1 cellular context compared by ENCODE assay signal in the genomic region with DNA sequence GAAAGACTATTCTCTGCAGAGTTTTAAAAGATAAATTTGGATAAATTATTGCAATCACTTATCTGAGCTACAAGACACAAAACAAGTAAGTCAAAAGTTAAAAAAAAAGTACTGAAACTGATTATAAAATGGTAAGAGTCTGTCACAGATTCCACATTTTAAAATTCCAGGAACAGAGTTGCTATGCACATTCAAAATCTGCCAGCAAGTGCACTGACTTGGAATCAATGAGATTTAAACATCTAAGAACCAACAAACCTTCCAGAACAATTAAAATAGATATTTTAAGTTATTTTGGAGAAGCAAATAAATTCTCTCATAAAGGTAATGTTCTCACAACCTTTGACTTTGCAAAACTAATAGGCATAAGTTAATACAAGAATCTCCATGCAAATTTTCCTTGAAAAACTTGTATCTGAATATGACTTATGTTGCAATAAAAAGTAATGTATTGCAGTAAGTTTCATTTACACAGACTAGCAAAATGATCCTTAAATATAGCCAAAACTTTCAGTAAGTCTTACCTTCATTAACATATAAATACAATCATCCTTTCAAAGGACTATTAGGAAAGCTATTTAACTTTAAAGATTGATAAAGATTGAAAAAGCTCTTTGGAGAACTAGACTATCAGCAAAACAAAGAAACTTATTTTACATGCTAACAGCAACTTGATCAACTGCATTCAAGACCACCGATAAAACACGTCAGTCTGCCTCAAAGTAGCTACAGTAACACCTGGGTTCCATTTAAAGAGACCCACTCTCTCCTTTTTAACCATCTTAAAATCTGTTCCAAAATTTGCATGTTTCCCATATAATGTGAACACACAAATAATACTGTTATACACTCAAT.
TF ChIP-seq lines count a peak whose summit lies in the region.

No MANE protein-coding gene starts in this region.

TF ChIP-seq in K562, 482 proteins besides CTCF, POLR2A, EP300 and RAD21:
- TF ChIP-seq, protein P1, sequence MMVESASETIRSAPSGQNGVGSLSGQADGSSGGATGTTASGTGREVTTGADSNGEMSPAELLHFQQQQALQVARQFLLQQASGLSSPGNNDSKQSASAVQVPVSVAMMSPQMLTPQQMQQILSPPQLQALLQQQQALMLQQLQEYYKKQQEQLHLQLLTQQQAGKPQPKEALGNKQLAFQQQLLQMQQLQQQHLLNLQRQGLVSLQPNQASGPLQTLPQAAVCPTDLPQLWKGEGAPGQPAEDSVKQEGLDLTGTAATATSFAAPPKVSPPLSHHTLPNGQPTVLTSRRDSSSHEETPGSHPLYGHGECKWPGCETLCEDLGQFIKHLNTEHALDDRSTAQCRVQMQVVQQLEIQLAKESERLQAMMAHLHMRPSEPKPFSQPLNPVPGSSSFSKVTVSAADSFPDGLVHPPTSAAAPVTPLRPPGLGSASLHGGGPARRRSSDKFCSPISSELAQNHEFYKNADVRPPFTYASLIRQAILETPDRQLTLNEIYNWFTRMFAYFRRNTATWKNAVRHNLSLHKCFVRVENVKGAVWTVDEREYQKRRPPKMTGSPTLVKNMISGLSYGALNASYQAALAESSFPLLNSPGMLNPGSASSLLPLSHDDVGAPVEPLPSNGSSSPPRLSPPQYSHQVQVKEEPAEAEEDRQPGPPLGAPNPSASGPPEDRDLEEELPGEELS (CRISPR knock-in tag; IDR thresholded peaks at IDR 0.05; ENCODE audit: borderline replicate concordance): no peak
- TF ChIP-seq, protein P2, sequence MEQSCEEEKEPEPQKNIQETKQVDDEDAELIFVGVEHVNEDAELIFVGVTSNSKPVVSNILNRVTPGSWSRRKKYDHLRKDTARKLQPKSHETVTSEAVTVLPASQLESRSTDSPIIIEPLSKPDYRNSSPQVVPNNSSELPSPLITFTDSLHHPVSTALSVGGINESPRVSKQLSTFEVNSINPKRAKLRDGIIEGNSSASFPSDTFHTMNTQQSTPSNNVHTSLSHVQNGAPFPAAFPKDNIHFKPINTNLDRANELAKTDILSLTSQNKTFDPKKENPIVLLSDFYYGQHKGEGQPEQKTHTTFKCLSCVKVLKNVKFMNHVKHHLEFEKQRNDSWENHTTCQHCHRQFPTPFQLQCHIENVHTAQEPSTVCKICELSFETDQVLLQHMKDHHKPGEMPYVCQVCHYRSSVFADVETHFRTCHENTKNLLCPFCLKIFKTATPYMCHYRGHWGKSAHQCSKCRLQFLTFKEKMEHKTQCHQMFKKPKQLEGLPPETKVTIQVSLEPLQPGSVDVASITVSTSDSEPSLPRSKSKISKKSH (CRISPR knock-in tag; IDR thresholded peaks at IDR 0.05): no peak
- TF ChIP-seq NBN (IDR thresholded peaks at IDR 0.05; ENCODE audit: low read depth) (0 out of 2 replicates have a peak, but pooled peaks have one; percentile 25), SMAD4 (CRISPR knock-in tag; conservative IDR thresholded peaks at IDR 0.05) (no peak), SMAD3 (CRISPR knock-in tag; conservative IDR thresholded peaks at IDR 0.05) (no peak), GATAD2B (IDR thresholded peaks at IDR 0.05; ENCODE audit: borderline replicate concordance) (no peak), KDM5B (IDR thresholded peaks at IDR 0.05; ENCODE audit: insufficient replicate concordance, low read depth, low read length) (no peak), NFIC (IDR thresholded peaks at IDR 0.05) (no peak), ASH1L (IDR thresholded peaks at IDR 0.05; ENCODE audit: borderline replicate concordance, low read depth, partially characterized antibody) (no peak), HCFC1 (IDR thresholded peaks at IDR 0.05; ENCODE audit: low read depth, low read length) (no peak), TCF7 (IDR thresholded peaks at IDR 0.05; ENCODE audit: borderline replicate concordance) (no peak), ZNF347 (CRISPR knock-in tag; IDR thresholded peaks at IDR 0.05; ENCODE audit: low read depth) (no peak), ZNF165 (CRISPR knock-in tag; IDR thresholded peaks at IDR 0.05; ENCODE audit: borderline replicate concordance) (no peak), ZFX (CRISPR knock-in tag; IDR thresholded peaks at IDR 0.05) (no peak), NCOR1 (IDR thresholded peaks at IDR 0.05) (peak; percentile 14; the same call in 1 of the 2 replicates), CEBPG (CRISPR knock-in tag; IDR thresholded peaks at IDR 0.05) (no peak), CEBPG (tag; conservative IDR thresholded peaks at IDR 0.05 in 1 of 2, IDR thresholded peaks at IDR 0.05 in 1 of 2) (peak; percentile 40 to 64; a peak in 2 of 4 replicates), EZH2 (IDR thresholded peaks at IDR 0.05; ENCODE audit: borderline replicate concordance, low read depth, low read length) (no peak), KDM1A (IDR thresholded peaks at IDR 0.05) (no peak), CEBPB (tag; IDR thresholded peaks at IDR 0.05) (peak; percentile 67), HDAC8 (tag; IDR thresholded peaks at IDR 0.05) (no peak), RBBP5 (IDR thresholded peaks at IDR 0.05; ENCODE audit: borderline replicate concordance, insufficient read depth, low read length, poor library complexity, severe bottlenecking) (no peak), HDAC2 (IDR thresholded peaks at IDR 0.05) (no peak), FOXP1 (CRISPR knock-in tag; IDR thresholded peaks at IDR 0.05) (no peak), CBFB (CRISPR knock-in tag; IDR thresholded peaks at IDR 0.05) (no peak), ZNF780A (CRISPR knock-in tag; IDR thresholded peaks at IDR 0.05) (no peak), FOXK2 (conservative IDR thresholded peaks at IDR 0.05 in 1 of 2, IDR thresholded peaks at IDR 0.05 in 1 of 2; ENCODE audit: low read depth in 2 of 2) (no peak)
- TF ChIP-seq, protein P3, sequence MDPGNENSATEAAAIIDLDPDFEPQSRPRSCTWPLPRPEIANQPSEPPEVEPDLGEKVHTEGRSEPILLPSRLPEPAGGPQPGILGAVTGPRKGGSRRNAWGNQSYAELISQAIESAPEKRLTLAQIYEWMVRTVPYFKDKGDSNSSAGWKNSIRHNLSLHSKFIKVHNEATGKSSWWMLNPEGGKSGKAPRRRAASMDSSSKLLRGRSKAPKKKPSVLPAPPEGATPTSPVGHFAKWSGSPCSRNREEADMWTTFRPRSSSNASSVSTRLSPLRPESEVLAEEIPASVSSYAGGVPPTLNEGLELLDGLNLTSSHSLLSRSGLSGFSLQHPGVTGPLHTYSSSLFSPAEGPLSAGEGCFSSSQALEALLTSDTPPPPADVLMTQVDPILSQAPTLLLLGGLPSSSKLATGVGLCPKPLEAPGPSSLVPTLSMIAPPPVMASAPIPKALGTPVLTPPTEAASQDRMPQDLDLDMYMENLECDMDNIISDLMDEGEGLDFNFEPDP (CRISPR knock-in tag; IDR thresholded peaks at IDR 0.05): no peak
- TF ChIP-seq, protein P4, sequence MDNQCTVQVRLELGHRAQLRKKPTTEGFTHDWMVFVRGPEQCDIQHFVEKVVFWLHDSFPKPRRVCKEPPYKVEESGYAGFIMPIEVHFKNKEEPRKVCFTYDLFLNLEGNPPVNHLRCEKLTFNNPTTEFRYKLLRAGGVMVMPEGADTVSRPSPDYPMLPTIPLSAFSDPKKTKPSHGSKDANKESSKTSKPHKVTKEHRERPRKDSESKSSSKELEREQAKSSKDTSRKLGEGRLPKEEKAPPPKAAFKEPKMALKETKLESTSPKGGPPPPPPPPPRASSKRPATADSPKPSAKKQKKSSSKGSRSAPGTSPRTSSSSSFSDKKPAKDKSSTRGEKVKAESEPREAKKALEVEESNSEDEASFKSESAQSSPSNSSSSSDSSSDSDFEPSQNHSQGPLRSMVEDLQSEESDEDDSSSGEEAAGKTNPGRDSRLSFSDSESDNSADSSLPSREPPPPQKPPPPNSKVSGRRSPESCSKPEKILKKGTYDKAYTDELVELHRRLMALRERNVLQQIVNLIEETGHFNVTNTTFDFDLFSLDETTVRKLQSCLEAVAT (IDR thresholded peaks at IDR 0.05): 0 out of 4 replicates have a peak, but pooled peaks of 1 of the 2 experiments have one; percentile 46
